8 cellular contexts compared by ENCODE assay signal in the genomic region with DNA sequence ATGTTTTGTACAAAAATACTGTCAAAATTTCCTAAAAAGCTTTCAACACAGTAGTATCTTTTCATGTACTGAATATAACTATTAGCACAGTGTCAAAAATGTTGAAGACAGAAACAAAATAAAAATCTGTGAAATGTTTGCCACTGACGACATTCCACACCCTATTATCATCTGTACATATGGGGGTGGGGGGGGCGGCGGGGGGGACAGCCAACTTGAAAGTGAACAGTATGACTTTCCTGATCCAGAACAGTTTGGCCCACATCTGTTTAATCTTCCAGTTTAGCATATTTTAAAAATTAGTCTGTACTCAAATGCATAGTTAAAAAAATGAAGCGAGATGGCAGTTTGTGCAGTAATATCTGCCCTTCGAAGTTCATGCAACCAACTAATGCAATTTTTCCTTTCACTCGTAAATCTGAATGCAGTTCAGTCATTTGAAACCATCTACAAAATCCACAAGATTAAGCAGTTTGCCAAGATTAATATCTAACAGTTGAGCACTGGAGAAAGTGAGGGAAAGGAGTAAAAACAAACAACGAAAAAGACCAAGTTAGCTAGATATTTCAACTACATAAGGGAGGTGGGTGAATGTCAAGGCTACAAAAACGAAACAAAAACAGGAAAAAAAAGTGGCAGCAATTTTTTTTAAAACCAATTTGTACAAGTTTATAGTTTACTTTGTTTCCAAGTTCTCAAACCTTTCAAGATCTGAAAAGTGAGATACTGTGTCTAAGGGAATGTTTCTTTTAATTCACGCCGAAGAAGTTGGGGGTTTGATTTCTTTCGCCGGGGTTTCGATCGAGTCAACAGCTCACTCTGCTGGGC. TPM values are rescaled to one million over a fixed set of nuclear protein-coding genes. Genes with fewer than 3 reads are reported as not detected.
A peak's percentile ranks its signal among the peaks of the same experiment; 100 is the strongest.
DNase-seq lines count a peak whose midpoint lies in the region; TF ChIP-seq lines count a peak whose summit lies in the region.

No MANE protein-coding gene starts in this region.

- H4K12ac ChIP-seq in trophoblast cell (ENCODE audit: low read depth, low read length), result no peak overlapping the region

- H2BK5ac ChIP-seq in trophoblast cell (ENCODE audit: low read depth, low read length, poor library complexity), result peak overlapping the region; percentile 89

- H2BK120ac ChIP-seq in trophoblast cell (ENCODE audit: insufficient read depth, low read length, poor library complexity), result no peak overlapping the region

- peak overlapping the region; percentile 30 for H2BK12ac ChIP-seq in trophoblast cell (ENCODE audit: low read length)

- peak overlapping the region; percentile 90 for H3K4me3 ChIP-seq in H7 (ENCODE audit: insufficient read depth, low read depth, low read length)
- peak overlapping the region; percentile 82 for H3K4me3 ChIP-seq in SJCRH30
- peak overlapping the region; percentile 90 to 94 (median 92) for H3K4me3 ChIP-seq in esophagus squamous epithelium
- H3K4me3 ChIP-seq in trophoblast cell (ENCODE audit: low read depth, low read length), result peak overlapping the region; percentile 97

- H3K79me2 ChIP-seq in trophoblast cell (ENCODE audit: control insufficient read depth, insufficient read depth, low read length, poor library complexity), result peaks cover 24% of the 10 kb centered on the region

- H3K36me3 ChIP-seq in H7 (replicated peaks; ENCODE audit: control insufficient read depth, insufficient read depth, low read length) (no peaks in the 10 kb centered on the region; the same call in 1 of the 2 replicates), SJCRH30 (peaks cover 20% of the 10 kb centered on the region), esophagus squamous epithelium (peaks cover 0 to 25% (median 0%) of the 10 kb centered on the region in 3 donors), trophoblast cell (ENCODE audit: control insufficient read depth in 1 of 2, insufficient read depth in 2 of 2, low read length in 2 of 2) (peaks cover 9 to 10% of the 10 kb centered on the region in 2 experiments)

- H3K27ac ChIP-seq in SJCRH30 (peak overlapping the region; percentile 93; the same call in 1 of the 2 replicates), esophagus squamous epithelium (peak overlapping the region; percentile 96 to 99 (median 98)), trophoblast cell (ENCODE audit: low read depth, low read length) (peak overlapping the region; percentile 98)

- DNase-seq in H7 (no peak), SJCRH30 (peak in 1 of 2 experiments; percentile 40), esophagus squamous epithelium (lab: John Stamatoyannopoulos, UW) (no peak), trophoblast cell (peak in 1 of 2 donors; percentile 46), putamen (ENCODE audit: low spot score) (no peak), NCI-H1105 treated with DMSO at 0.1 percent for 48 hours (lab: John Stamatoyannopoulos, UW) (no peak), NCI-H226 (no peak)
- DNase-seq in stimulated activated CD4-positive, alpha-beta T cell treated with anti-CD3 and anti-CD28 coated beads, Interleukin-4, amount 100 ng/mL, for 1 hour, result no peak

- peak overlapping the region; percentile 75 for H3K4ac ChIP-seq in trophoblast cell (ENCODE audit: low read depth, low read length)

- peak overlapping the region; percentile 88 for H3K4me2 ChIP-seq in trophoblast cell (ENCODE audit: low read length)

- peaks cover 42% of the 10 kb centered on the region for H3K79me1 ChIP-seq in trophoblast cell (ENCODE audit: low read length)

- H3K23ac ChIP-seq in trophoblast cell (ENCODE audit: low read length), result no peak overlapping the region

- H3K27me3 ChIP-seq in H7 (ENCODE audit: control insufficient read depth, insufficient read depth, low read length) (no peaks in the 10 kb centered on the region), SJCRH30 (no peaks in the 10 kb centered on the region), esophagus squamous epithelium (no peaks in the 10 kb centered on the region), trophoblast cell (ENCODE audit: insufficient read depth, low read length) (no peaks in the 10 kb centered on the region)

- peak in 1 of 4 donors; percentile 3 for TF ChIP-seq POLR2A in esophagus squamous epithelium (IDR thresholded peaks at IDR 0.05)

- H2AFZ ChIP-seq in trophoblast cell (ENCODE audit: insufficient read depth, low read length, poor library complexity), result peak overlapping the region; percentile 37

- H3K4me1 ChIP-seq in SJCRH30, result peaks cover 29% of the 10 kb centered on the region
- H3K4me1 ChIP-seq in esophagus squamous epithelium, result peaks cover 8 to 56% (median 17%) of the 10 kb centered on the region in 3 donors
- peaks cover 9 to 12% of the 10 kb centered on the region in 2 experiments for H3K4me1 ChIP-seq in trophoblast cell (ENCODE audit: control insufficient read depth in 1 of 2, insufficient read depth in 2 of 2, low read length in 2 of 2)

- 0 to 4% methylated on average over 14 of the region's 14 CpGs for WGBS in esophagus squamous epithelium, 2 donors
- no CpG with 5 or more reads among the region's 14 CpGs for WGBS in trophoblast cell (ENCODE audit: extremely low coverage, insufficient coverage, insufficient read length)

- H2AK5ac ChIP-seq in trophoblast cell (ENCODE audit: low read length), result no peak overlapping the region

- H4K91ac ChIP-seq in trophoblast cell (ENCODE audit: low read depth, low read length), result peak overlapping the region; percentile 73

- H3K18ac ChIP-seq in trophoblast cell (ENCODE audit: low read length), result peak overlapping the region; percentile 94

- H3K9me3 ChIP-seq in SJCRH30 (replicated peaks), result no peaks in the 10 kb centered on the region
- no peaks in the 10 kb centered on the region for H3K9me3 ChIP-seq in esophagus squamous epithelium
- H3K9me3 ChIP-seq in trophoblast cell (ENCODE audit: insufficient read depth, low read depth, low read length), result no peaks in the 10 kb centered on the region

- TF ChIP-seq CTCF in esophagus squamous epithelium (IDR thresholded peaks at IDR 0.05), result no peak

- H4K8ac ChIP-seq in trophoblast cell (ENCODE audit: low read depth, low read length), result peak overlapping the region; percentile 72

- intact Hi-C loops in esophagus squamous epithelium (cut with DNase I), result loop anchor here (10.0 kb wide), 1 partner anchor 222 kb away; no protein-coding TSS in a partner anchor

- H3K14ac ChIP-seq in trophoblast cell (ENCODE audit: low read length), result peak overlapping the region; percentile 68

- H3K9ac ChIP-seq in trophoblast cell (ENCODE audit: low read length), result peak overlapping the region; percentile 92

RNA-seq across cellular contexts. Expression of a gene that starts 1.9 kb away (rescaled TPM):
- 42.5 and 44.9 TPM in 2 replicates for total RNA-seq in H7 (2014; rRNA removed; shearing (Covaris generic))
- 23.6 and 24.6 TPM in 2 replicates for total RNA-seq in SJCRH30 (2014; rRNA removed; shearing (Covaris generic))
- total RNA-seq in esophagus squamous epithelium, result 100 to 1,000 TPM in 1 of 4 donors, 10 to 100 TPM in 3; 24.8 to 169 (median 60.9) TPM
- 250 and 268 TPM in 2 replicates for polyA plus RNA-seq in trophoblast cell (2013)
